In genomic region chr11:84543367-84544159, GRCh38 we compare ENCODE assay signal across 17 cellular contexts.
DNase-seq lines count a peak whose midpoint lies in the region; ATAC-seq, FAIRE-seq and TF ChIP-seq lines count a peak whose summit lies in the region.
"Had no signal": no experiment of that assay in that cellular context is flagged by ENCODE, and none has a peak within 500 bp of the region (broad histone marks: within the 10 kb centered on the region; RNA-seq: fewer than 3 reads in every experiment).

No MANE protein-coding gene starts in this region.

- peak overlapping the region; percentile 45 for H3T11ph ChIP-seq in H9 (ENCODE audit: low read length)

- H3K36me3 Mint-ChIP-seq in H9 (ENCODE audit: insufficient read depth in 1 of 3, low read depth in 3 of 3) = peaks cover 4 to 6% (median 5%) of the 10 kb centered on the region in 3 experiments; a peak in 5 of 7 replicates
- H3K36me3 Mint-ChIP-seq: CD4-positive, CD25-positive, alpha-beta regulatory T cell; naive B cell had no signal

- no peak overlapping the region for H4K5ac ChIP-seq in H9 (ENCODE audit: insufficient read length, low read depth, low read length)
- no peak overlapping the region for H4K5ac ChIP-seq in mesendoderm (ENCODE audit: low read length)

- H3K4me1 Mint-ChIP-seq in H9 = peaks cover 27 to 34% of the 10 kb centered on the region in 2 experiments
- H3K4me1 Mint-ChIP-seq: CD4-positive, CD25-positive, alpha-beta regulatory T cell had no signal

- H4K8ac ChIP-seq in H9 (replicated peaks; ENCODE audit: insufficient read length, low read depth, low read length) (no peak overlapping the region), mesendoderm (ENCODE audit: low read depth, low read length) (no peak overlapping the region)

- no peaks in the 10 kb centered on the region for H3K23me2 ChIP-seq in H9 (ENCODE audit: insufficient read length, low read depth, low read length, poor library complexity, severe bottlenecking)

- H3K4me1 ChIP-seq in H9 (ENCODE audit: insufficient read depth, low read length) = peaks cover 4% of the 10 kb centered on the region; the same call in 1 of the 2 replicates
- H3K4me1 ChIP-seq in mesendoderm (ENCODE audit: control insufficient read depth, low read depth, low read length) = peaks cover 2% of the 10 kb centered on the region
- H3K4me1 ChIP-seq in psoas muscle = no peaks in the 10 kb centered on the region

- H3K79me1 ChIP-seq in H9 (ENCODE audit: insufficient read depth, low read depth, low read length, poor library complexity, severe bottlenecking) (no peaks in the 10 kb centered on the region), mesendoderm (ENCODE audit: low read length) (no peaks in the 10 kb centered on the region)

- H2BK120ac ChIP-seq in H9 (ENCODE audit: low read depth, low read length, poor library complexity, severe bottlenecking) (no peak overlapping the region), mesendoderm (ENCODE audit: low read depth, low read length) (peak overlapping the region; percentile 64)

- no peak overlapping the region for H2BK20ac ChIP-seq in H9 (ENCODE audit: low read depth, low read length, poor library complexity, severe bottlenecking)

- H2AK5ac ChIP-seq in H9 (ENCODE audit: insufficient read length, low read length) (no peak overlapping the region), mesendoderm (ENCODE audit: low read length) (no peak overlapping the region)

- no peak overlapping the region for H2BK12ac ChIP-seq in H9 (ENCODE audit: insufficient read length, low read depth, low read length)

- no peak overlapping the region for H3K4ac ChIP-seq in H9 (ENCODE audit: low read depth, low read length)
- H3K4ac ChIP-seq in mesendoderm (ENCODE audit: low read depth, low read length) = no peak overlapping the region

- H2AFZ ChIP-seq in H9 (ENCODE audit: low read length) = peak overlapping the region; percentile 100
- H2AFZ ChIP-seq: PC-9 had no signal

- H3K9ac ChIP-seq in H9 (ENCODE audit: extremely low read depth, insufficient read length, low read length) (peak overlapping the region; percentile 60), mesendoderm (ENCODE audit: low read length) (peak overlapping the region; percentile 43)
- H3K9ac ChIP-seq: KMS-11 had no signal

- H3K18ac ChIP-seq in H9 (ENCODE audit: insufficient read length, low read depth, low read length) (peak overlapping the region; percentile 94), mesendoderm (ENCODE audit: low read length) (no peak overlapping the region)

- ATAC-seq in psoas muscle = no peak

- peaks cover 6 to 11% of the 10 kb centered on the region in 2 experiments; a peak in 4 of 5 replicates for H3K9me3 Mint-ChIP-seq in H9

- H3K27me3 ChIP-seq in H9 (ENCODE audit: insufficient read depth, low read length) = no peaks in the 10 kb centered on the region
- H3K27me3 ChIP-seq in WERI-Rb-1 (ENCODE audit: insufficient read depth, low read depth, severe bottlenecking) = no peaks in the 10 kb centered on the region
- H3K27me3 ChIP-seq in mesendoderm (ENCODE audit: insufficient read depth, low read length, poor library complexity) = no peaks in the 10 kb centered on the region
- H3K27me3 ChIP-seq in psoas muscle (ENCODE audit: insufficient read depth in 3 of 3, low read length in 2 of 3) = no peaks in the 10 kb centered on the region
- H3K27me3 ChIP-seq: brain microvascular endothelial cell had no signal

- no peaks in the 10 kb centered on the region for H3K27me3 Mint-ChIP-seq in H9 (ENCODE audit: low read depth)
- H3K27me3 Mint-ChIP-seq: CD4-positive, CD25-positive, alpha-beta regulatory T cell had no signal

- WGBS in H9 (ENCODE audit: extremely low coverage, insufficient read length, low lambda C conversion rate) = no CpG with 5 or more reads among the region's 5 CpGs
- no CpG with 5 or more reads among the region's 5 CpGs for WGBS in mesendoderm (ENCODE audit: extremely low coverage, insufficient coverage, low lambda C conversion rate)
- 33 to 39% (median 37%) methylated on average over 5 of the region's 5 CpGs for WGBS in psoas muscle, 3 donors

- H3K27ac ChIP-seq in H9 (ENCODE audit: insufficient read length, low read depth, low read length) = peak overlapping the region; percentile 98
- H3K27ac ChIP-seq in WERI-Rb-1 = no peak overlapping the region
- H3K27ac ChIP-seq in mesendoderm (ENCODE audit: low read depth, low read length) = no peak overlapping the region
- no peak overlapping the region for H3K27ac ChIP-seq in psoas muscle
- H3K27ac ChIP-seq: brain microvascular endothelial cell, KMS-11, PC-9 had no signal

- no peaks in the 10 kb centered on the region for H4K20me1 ChIP-seq in H9 (ENCODE audit: control insufficient read depth, insufficient read depth, insufficient read length)

- H2BK5ac ChIP-seq in H9 (ENCODE audit: insufficient read length, low read length) (peak overlapping the region; percentile 95), mesendoderm (ENCODE audit: low read length) (no peak overlapping the region)

- no peak for FAIRE-seq in RCC 7860 (lab: Jason Lieb, UNC)
- FAIRE-seq: GM12892 had no signal

- H3K23ac ChIP-seq in H9 (ENCODE audit: insufficient read length, low read depth, low read length) = no peak overlapping the region
- no peak overlapping the region for H3K23ac ChIP-seq in mesendoderm (ENCODE audit: low read length)

- intact Hi-C loops in psoas muscle (cut with DNase I) = no loop called here

- H3K56ac ChIP-seq in H9 (ENCODE audit: insufficient read length, low read depth, low read length) (no peak overlapping the region), mesendoderm (ENCODE audit: low read length) (peak overlapping the region; percentile 74)

- no peak overlapping the region for H4K91ac ChIP-seq in H9 (ENCODE audit: insufficient read length, low read depth, low read length)

- no peaks in the 10 kb centered on the region for H3K79me2 ChIP-seq in H9 (ENCODE audit: insufficient read depth, low read length)
- H3K79me2 ChIP-seq in mesendoderm (ENCODE audit: control insufficient read depth, insufficient read depth, low read length) = no peaks in the 10 kb centered on the region

- TF ChIP-seq CTCF in H9 (conservative IDR thresholded peaks at IDR 0.05) (peak; percentile 63), WERI-Rb-1 (IDR thresholded peaks at IDR 0.05; ENCODE audit: low read depth, low read length) (no peak), psoas muscle (IDR thresholded peaks at IDR 0.05) (no peak)

- DNase-seq in H9 (peak; percentile 78), NCI-H345 (lab: John Stamatoyannopoulos, UW) (peak; percentile 62), WERI-Rb-1 (peak; percentile 54), mesendoderm (peak; percentile 82), psoas muscle (no peak), NCI-H128 (lab: John Stamatoyannopoulos, UW; ENCODE audit: unreplicated experiment) (no peak), RCC 7860 (ENCODE audit: low spot score) (no peak)
- DNase-seq: activated CD4-positive, CD25-positive, alpha-beta regulatory T cell; activated naive CD4-positive, alpha-beta T cell; brain microvascular endothelial cell; CD4-positive, CD25-positive, alpha-beta regulatory T cell; dermis blood vessel endothelial cell; naive B cell; NCI-H2029 treated with DMSO at 0.1 percent for 48 hours; PC-9 had no signal

- no peak overlapping the region for H3K4me3 ChIP-seq in WERI-Rb-1 (ENCODE audit: low read depth, low read length)
- H3K4me3 ChIP-seq in mesendoderm (ENCODE audit: low read length) = no peak overlapping the region
- H3K4me3 ChIP-seq in psoas muscle = no peak overlapping the region
- H3K4me3 ChIP-seq: PC-9 had no signal

- H2BK15ac ChIP-seq in H9 (ENCODE audit: low read depth, low read length) = no peak overlapping the region
- no peak overlapping the region for H2BK15ac ChIP-seq in mesendoderm (replicated peaks; ENCODE audit: low read depth)

- H3K4me3 Mint-ChIP-seq in H9 = peak overlapping the region; percentile 48 to 69
- H3K4me3 Mint-ChIP-seq: CD4-positive, CD25-positive, alpha-beta regulatory T cell; naive B cell had no signal

- H3K14ac ChIP-seq in H9 (ENCODE audit: insufficient read depth, low read length) = peak overlapping the region; percentile 78; the same call in 1 of the 2 replicates

- no peaks in the 10 kb centered on the region for H3K36me3 ChIP-seq in WERI-Rb-1
- no peaks in the 10 kb centered on the region for H3K36me3 ChIP-seq in mesendoderm (ENCODE audit: control insufficient read depth, insufficient read depth, low read length)
- no peaks in the 10 kb centered on the region for H3K36me3 ChIP-seq in psoas muscle (ENCODE audit: insufficient read depth in 1 of 2, low read depth in 1 of 2)
- H3K36me3 ChIP-seq: brain microvascular endothelial cell had no signal

- peak overlapping the region; percentile 81 for H3K4me2 ChIP-seq in H9 (ENCODE audit: insufficient read depth, insufficient read length, low read length)
- H3K4me2 ChIP-seq in mesendoderm (ENCODE audit: low read length) = peak overlapping the region; percentile 20
- H3K4me2 ChIP-seq: KMS-11, PC-9 had no signal

- peak overlapping the region; percentile 87 to 99 (median 98) for H3K27ac Mint-ChIP-seq in H9
- H3K27ac Mint-ChIP-seq: CD4-positive, CD25-positive, alpha-beta regulatory T cell had no signal

- H3K9me3 ChIP-seq in H9 (ENCODE audit: control insufficient read depth, low read depth, low read length) (no peaks in the 10 kb centered on the region), WERI-Rb-1 (ENCODE audit: severe bottlenecking) (peaks cover 9% of the 10 kb centered on the region), psoas muscle (no peaks in the 10 kb centered on the region)

Comparison
In these comparisons a context has a peak if more than half of its experiments do, and no peak if none do; other contexts are left out.
1. DNase-seq: peak in H9 (single experiment), NCI-H345 (single experiment), WERI-Rb-1 (single experiment) and mesendoderm (single experiment); none in psoas muscle (0 of 2), NCI-H128 (single experiment) and RCC 7860 (single experiment).